In genomic region chr17:47831934-47832327, GRCh38 we compare ENCODE assay signal across 8 cellular contexts. TPM values are rescaled to one million over a fixed set of nuclear protein-coding genes. Genes with fewer than 3 reads are reported as not detected.
DNase-seq lines count a peak whose midpoint lies in the region; ATAC-seq and TF ChIP-seq lines count a peak whose summit lies in the region.

No MANE protein-coding gene starts in this region.

- no peaks in the 10 kb centered on the region for H4K20me1 ChIP-seq in OCI-LY3 (ENCODE audit: insufficient read depth, low read length)

- H2AFZ ChIP-seq in OCI-LY3 (ENCODE audit: low read depth, low read length) = peak overlapping the region; percentile 80

- H3K79me2 ChIP-seq in OCI-LY3 (ENCODE audit: low read length) = peaks cover 28% of the 10 kb centered on the region

- H3K4me1 Mint-ChIP-seq in nephron progenitor cell = peaks cover 32% of the 10 kb centered on the region

- no peaks in the 10 kb centered on the region for H3K9me3 Mint-ChIP-seq in nephron progenitor cell

- TF ChIP-seq CTCF in OCI-LY3 (IDR thresholded peaks at IDR 0.05; ENCODE audit: low read depth, low read length) = no peak
- TF ChIP-seq CTCF in nephron progenitor cell (IDR thresholded peaks at IDR 0.05) = no peak

- H3K27me3 ChIP-seq in OCI-LY3 (ENCODE audit: low read depth, low read length) (no peaks in the 10 kb centered on the region), endocrine pancreas (ENCODE audit: control insufficient read depth, insufficient read depth, low read length) (no peaks in the 10 kb centered on the region)

- H3K36me3 ChIP-seq in OCI-LY3 (replicated peaks; ENCODE audit: low read depth, low read length) (peaks cover 17% of the 10 kb centered on the region), endocrine pancreas (ENCODE audit: control insufficient read depth, insufficient read depth, low read length) (peaks cover 5% of the 10 kb centered on the region)

- no peak overlapping the region for H3K27ac ChIP-seq in OCI-LY3 (ENCODE audit: low read length)

- H3K4me3 Mint-ChIP-seq in nephron progenitor cell = peak overlapping the region; percentile 91

- ATAC-seq in GM18873 (IDR thresholded peaks at IDR 0.05; ENCODE audit: low FRiP score, unreplicated experiment) (peak; percentile 6), HG03521 (IDR thresholded peaks at IDR 0.05; ENCODE audit: unreplicated experiment) (no peak), GM21528 (IDR thresholded peaks at IDR 0.05; ENCODE audit: low FRiP score, unreplicated experiment) (no peak)

- peak overlapping the region; percentile 95 for H3K4me3 ChIP-seq in OCI-LY3 (ENCODE audit: low read length)
- peak overlapping the region; percentile 24 for H3K4me3 ChIP-seq in endocrine pancreas (ENCODE audit: control insufficient read depth, insufficient read depth, low read length)

- H3K9ac ChIP-seq in OCI-LY3 (ENCODE audit: low read length) = peak overlapping the region; percentile 74
- H3K9ac ChIP-seq in endocrine pancreas (ENCODE audit: control insufficient read depth, insufficient read depth, low read length) = peak overlapping the region; percentile 50

- peaks cover 3% of the 10 kb centered on the region for H3K27me3 Mint-ChIP-seq in nephron progenitor cell (ENCODE audit: low read depth, poor library complexity)

- H3K4me1 ChIP-seq in OCI-LY3 (ENCODE audit: low read length) = peaks cover 17% of the 10 kb centered on the region
- H3K4me1 ChIP-seq in endocrine pancreas (ENCODE audit: control insufficient read depth, insufficient read depth, low read length) = no peaks in the 10 kb centered on the region

- peaks cover 5% of the 10 kb centered on the region for H3K36me3 Mint-ChIP-seq in nephron progenitor cell (ENCODE audit: low read depth)

- no peak for DNase-seq in nephron progenitor cell
- no peak for DNase-seq in NCI-H146 treated with DMSO at 0.1 percent for 48 hours (lab: John Stamatoyannopoulos, UW; ENCODE audit: unreplicated experiment)
- DNase-seq in A172 (ENCODE audit: low spot score) = no peak

- H3K9me3 ChIP-seq in OCI-LY3 (ENCODE audit: insufficient read depth, low read length) (no peaks in the 10 kb centered on the region), endocrine pancreas (ENCODE audit: control insufficient read depth, low read length) (no peaks in the 10 kb centered on the region)

- peak overlapping the region; percentile 99 for H3K4me2 ChIP-seq in OCI-LY3 (ENCODE audit: low read length)

- H3K27ac Mint-ChIP-seq in nephron progenitor cell = peak overlapping the region; percentile 46

RNA-seq across cellular contexts. Expression of gene LRRC46, which starts 0.5 kb away (rescaled TPM):
- total RNA-seq in A172 (2014; rRNA removed; shearing (Covaris generic)) = 0.62 and 1.6 TPM in 2 replicates

RNA-seq across cellular contexts. Expression of gene MRPL10, which starts 0.6 kb away (rescaled TPM):
- 41.9 and 58.5 TPM in 2 replicates for total RNA-seq in A172 (2014; rRNA removed; shearing (Covaris generic))

RNA-seq across cellular contexts. Expression of gene SCRN2, which starts 9.1 kb away (rescaled TPM):
- 56.8 and 65.4 TPM in 2 replicates for total RNA-seq in A172 (2014; rRNA removed; shearing (Covaris generic))

RNA-seq across cellular contexts. Expression of gene OSBPL7, which starts 10.3 kb away (rescaled TPM):
- total RNA-seq in A172 (2014; rRNA removed; shearing (Covaris generic)) = 8.2 and 19.1 TPM in 2 replicates

RNA-seq across cellular contexts. Expression of gene SP6, which starts 19.0 kb away (rescaled TPM):
- total RNA-seq in A172 (2014; rRNA removed; shearing (Covaris generic)) = 0.19 and 0.46 TPM in 2 replicates
